ENCODE assay signal across 9 cellular contexts in genomic region chr7:95550546-95550945, GRCh38. TPM values are rescaled to one million over a fixed set of nuclear protein-coding genes. Genes with fewer than 3 reads are reported as not detected.
DNase-seq lines count a peak whose midpoint lies in the region; ATAC-seq and TF ChIP-seq lines count a peak whose summit lies in the region.
"Had no signal": no experiment of that assay in that cellular context is flagged by ENCODE, and none has a peak within 500 bp of the region (broad histone marks: within the 10 kb centered on the region; RNA-seq: fewer than 3 reads in every experiment).

No MANE protein-coding gene starts in this region.

- ATAC-seq in upper lobe of right lung: no peak
- no peak for ATAC-seq in HG03460 (IDR thresholded peaks at IDR 0.05; ENCODE audit: unreplicated experiment)

- TF ChIP-seq POLR2A in esophagus squamous epithelium (IDR thresholded peaks at IDR 0.05): no peak
- no peak for TF ChIP-seq POLR2A in ovary (IDR thresholded peaks at IDR 0.05)

- DNase-seq in esophagus squamous epithelium (lab: John Stamatoyannopoulos, UW) (no peak), ovary (peak in 1 of 5 donors; percentile 33), upper lobe of right lung (no peak), anterior cingulate cortex (lab: John Stamatoyannopoulos, UW) (no peak), AG08395 (ENCODE audit: low spot score) (no peak)
- DNase-seq: activated CD8-positive, alpha-beta memory T cell treated with anti-CD3 and anti-CD28 coated beads, Interleukin-2, amount 50 U/mL, for 48 hours; H9 had no signal

- H3K4me1 ChIP-seq in esophagus squamous epithelium (peaks cover 21 to 62% (median 57%) of the 10 kb centered on the region in 3 donors), ovary (ENCODE audit: insufficient read depth) (peaks cover 20% of the 10 kb centered on the region), upper lobe of right lung (peaks cover 55% of the 10 kb centered on the region)

- H3K27ac ChIP-seq in angular gyrus (ENCODE audit: low read depth, low read length): peak overlapping the region; percentile 100
- peak overlapping the region; percentile 83 to 95 (median 91) for H3K27ac ChIP-seq in esophagus squamous epithelium
- H3K27ac ChIP-seq in ovary: peak overlapping the region; percentile 78 to 82
- peak overlapping the region; percentile 90 for H3K27ac ChIP-seq in upper lobe of right lung

- H3K9me3 ChIP-seq in esophagus squamous epithelium: no peaks in the 10 kb centered on the region
- no peaks in the 10 kb centered on the region for H3K9me3 ChIP-seq in ovary
- no peaks in the 10 kb centered on the region for H3K9me3 ChIP-seq in upper lobe of right lung

- peak overlapping the region in 1 of 4 donors; percentile 41 for H3K4me3 ChIP-seq in esophagus squamous epithelium
- peak overlapping the region; percentile 8 for H3K4me3 ChIP-seq in ovary
- no peak overlapping the region for H3K4me3 ChIP-seq in upper lobe of right lung

- intact Hi-C loops in esophagus squamous epithelium (cut with DNase I): no loop called here
- intact Hi-C loops in ovary (cut with DNase I): loop anchor here in 1 of 4 donors (5.0 kb wide), 1 partner anchor 47 kb away; the partner anchor contains the start of gene PDK4
- intact Hi-C loops in upper lobe of right lung (cut with DNase I): no loop called here

- H3K36me3 ChIP-seq in esophagus squamous epithelium: no peaks in the 10 kb centered on the region
- no peaks in the 10 kb centered on the region for H3K36me3 ChIP-seq in ovary
- H3K36me3 ChIP-seq in upper lobe of right lung: no peaks in the 10 kb centered on the region

- WGBS in esophagus squamous epithelium, 2 donors: 39 to 44% methylated on average over 4 of the region's 4 CpGs
- 14 to 19% (median 17%) methylated on average over 4 of the region's 4 CpGs for WGBS in ovary, 3 donors

- no peaks in the 10 kb centered on the region for H3K27me3 ChIP-seq in esophagus squamous epithelium
- H3K27me3 ChIP-seq in ovary: no peaks in the 10 kb centered on the region
- H3K27me3 ChIP-seq in upper lobe of right lung: no peaks in the 10 kb centered on the region

- TF ChIP-seq CTCF in esophagus squamous epithelium (IDR thresholded peaks at IDR 0.05) (no peak), ovary (IDR thresholded peaks at IDR 0.05) (no peak), upper lobe of right lung (IDR thresholded peaks at IDR 0.05) (no peak)

- no peak for TF ChIP-seq EP300 in ovary (IDR thresholded peaks at IDR 0.05)

RNA-seq across cellular contexts. Expression of gene PDK4, which starts 45.8 kb away (rescaled TPM):
- total RNA-seq in esophagus squamous epithelium: 100 to 1,000 TPM in 2 of 4 donors, 1 to 10 TPM in 2; 4.1 to 129 (median 64.6) TPM
- 100 to 1,000 TPM in 4 of 7 donors, 10 to 100 TPM in 3; 45.9 to 718 (median 185) TPM for total RNA-seq in ovary
- 100 to 1,000 TPM; 156 to 204 TPM for polyA plus RNA-seq in ovary
- 156 TPM for total RNA-seq in upper lobe of right lung
- total RNA-seq: H9 had no signal
